In the genomic region with DNA sequence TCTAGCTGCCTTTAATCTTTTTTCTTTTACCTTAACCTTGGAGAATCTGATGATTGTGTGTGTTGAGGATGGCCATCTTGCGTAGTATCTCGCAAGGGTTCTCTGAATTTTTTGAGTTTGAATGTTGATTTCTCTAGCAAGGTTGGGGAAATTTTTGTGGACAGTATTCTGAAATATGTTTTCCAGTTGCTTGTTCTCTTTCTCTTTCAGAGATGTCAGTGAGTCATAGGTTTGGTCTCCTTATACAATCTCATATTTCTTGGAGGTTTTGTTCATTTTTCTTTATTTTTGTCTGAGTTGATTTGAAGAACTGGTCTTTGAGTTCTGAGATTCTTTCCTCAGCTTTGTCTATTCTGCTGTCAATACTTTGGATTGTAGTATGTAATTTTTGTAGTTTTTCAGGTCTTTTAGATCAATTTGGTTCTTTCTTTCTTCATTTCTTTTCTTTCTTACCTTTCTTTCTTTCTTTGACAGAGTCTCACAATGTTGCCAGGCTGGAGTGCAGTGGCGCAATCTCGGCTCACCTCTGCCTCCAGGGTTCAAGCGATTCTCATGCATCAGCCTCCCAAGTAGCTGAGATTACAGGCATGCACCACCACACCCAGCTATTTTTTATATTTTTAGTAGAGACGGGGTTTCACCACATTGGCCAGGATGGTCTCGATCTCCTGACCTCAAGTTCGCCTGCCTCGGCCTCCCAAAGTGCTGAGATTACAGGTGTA, we compare ENCODE assay signal across 1 cellular context.
TF ChIP-seq lines count a peak whose summit lies in the region.

No MANE protein-coding gene starts in this region.

TF ChIP-seq in H1, 55 proteins besides CTCF, POLR2A, EP300 and RAD21:
- TF ChIP-seq, protein P1, sequence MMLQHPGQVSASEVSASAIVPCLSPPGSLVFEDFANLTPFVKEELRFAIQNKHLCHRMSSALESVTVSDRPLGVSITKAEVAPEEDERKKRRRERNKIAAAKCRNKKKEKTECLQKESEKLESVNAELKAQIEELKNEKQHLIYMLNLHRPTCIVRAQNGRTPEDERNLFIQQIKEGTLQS (IDR thresholded peaks at IDR 0.05; ENCODE audit: insufficient read depth, low read depth, low read length), result no peak
- no peak for TF ChIP-seq KDM4A (IDR thresholded peaks at IDR 0.05; ENCODE audit: low read depth, low read length, severe bottlenecking)
- TF ChIP-seq BRCA1 (IDR thresholded peaks at IDR 0.05; ENCODE audit: low read depth, low read length), result no peak
- TF ChIP-seq CREB1 (IDR thresholded peaks at IDR 0.05), result no peak
- no peak for TF ChIP-seq RXRA (IDR thresholded peaks at IDR 0.05; ENCODE audit: insufficient read depth, low read depth, low read length)
- TF ChIP-seq GTF2F1 (IDR thresholded peaks at IDR 0.05; ENCODE audit: borderline replicate concordance, low read depth, low read length), result no peak
